Comparison of ENCODE assay signal across 9 cellular contexts in the genomic region with DNA sequence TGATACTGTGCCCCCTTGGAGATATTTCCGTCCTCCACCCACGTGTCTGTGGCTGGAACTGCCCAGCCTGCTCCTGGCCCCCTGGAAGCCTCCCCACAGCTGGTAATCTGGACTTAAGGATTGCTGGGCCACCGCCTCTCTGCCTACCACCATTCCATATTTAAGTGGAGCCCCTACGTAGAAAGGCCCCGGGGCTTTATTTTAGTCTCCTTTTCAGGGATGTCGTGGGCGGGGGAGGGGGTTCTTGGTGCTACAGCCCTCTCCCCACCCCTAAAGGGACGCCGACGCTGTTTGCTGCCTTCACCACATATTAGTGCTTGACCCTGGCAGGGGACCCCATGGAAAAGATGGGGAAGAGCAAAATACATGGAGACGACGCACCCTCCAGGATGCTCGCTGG. TPM values are rescaled to one million over a fixed set of nuclear protein-coding genes. Genes with fewer than 3 reads are reported as not detected.
DNase-seq lines count a peak whose midpoint lies in the region; ATAC-seq, FAIRE-seq and TF ChIP-seq lines count a peak whose summit lies in the region.
"Had no signal": no experiment of that assay in that cellular context is flagged by ENCODE, and none has a peak within 500 bp of the region (broad histone marks: within the 10 kb centered on the region; RNA-seq: fewer than 3 reads in every experiment).

No MANE protein-coding gene starts in this region.

- H3K9me3 ChIP-seq in heart left ventricle (no peaks in the 10 kb centered on the region), vagina (no peaks in the 10 kb centered on the region)

- peaks cover 28% of the 10 kb centered on the region for H3K4me1 Mint-ChIP-seq in dendritic cell treated with granulocyte-macrophage colony-stimulating factor and Interleukin-4, amounts not matched to agents 40 ng/mL and 50 ng/mL, for 4 days (ENCODE audit: low read depth)
- H3K4me1 Mint-ChIP-seq in naive B cell, result peaks cover 18 to 47% (median 31%) of the 10 kb centered on the region in 3 donors

- H3K4me3 ChIP-seq in heart left ventricle (peak overlapping the region in 9 of 12 donors; percentile 40 to 63 (median 49)), vagina (peak overlapping the region; percentile 35 to 38)

- peak in 1 of 4 donors; percentile 0 for ATAC-seq in heart left ventricle
- no peak for ATAC-seq in Right ventricle myocardium inferior
- no peak for ATAC-seq in naive B cell (ENCODE audit: low read depth in 2 of 2)
- no peak for ATAC-seq in HG02759 (IDR thresholded peaks at IDR 0.05; ENCODE audit: unreplicated experiment)

- no peaks in the 10 kb centered on the region for H3K9me3 Mint-ChIP-seq in dendritic cell treated with granulocyte-macrophage colony-stimulating factor and Interleukin-4, amounts not matched to agents 40 ng/mL and 50 ng/mL, for 4 days
- H3K9me3 Mint-ChIP-seq in naive B cell, result peaks cover 0 to 5% (median 0%) of the 10 kb centered on the region in 7 donors

- 15 to 27% (median 18%) methylated on average over 8 to 13 of the region's 13 CpGs for WGBS in heart left ventricle, 4 donors

- TF ChIP-seq CTCF in heart left ventricle (IDR thresholded peaks at IDR 0.05) (no peak), vagina (IDR thresholded peaks at IDR 0.05) (no peak)

- no peak for FAIRE-seq in GM12891 (lab: Jason Lieb, UNC)
- FAIRE-seq: colon had no signal

- TF ChIP-seq POLR2A in heart left ventricle (IDR thresholded peaks at IDR 0.05), result no peak
- TF ChIP-seq POLR2A in vagina (IDR thresholded peaks at IDR 0.05), result no peak
- TF ChIP-seq POLR2A in GM12891 (IDR thresholded peaks at IDR 0.05; ENCODE audit: low read depth, low read length), result no peak

- peaks cover 9% of the 10 kb centered on the region for H3K27me3 Mint-ChIP-seq in dendritic cell treated with granulocyte-macrophage colony-stimulating factor and Interleukin-4, amounts not matched to agents 40 ng/mL and 50 ng/mL, for 4 days
- no peaks in the 10 kb centered on the region for H3K27me3 Mint-ChIP-seq in naive B cell

- peak overlapping the region; percentile 80 for H3K4me3 Mint-ChIP-seq in dendritic cell treated with granulocyte-macrophage colony-stimulating factor and Interleukin-4, amounts not matched to agents 40 ng/mL and 50 ng/mL, for 4 days
- peak overlapping the region in 7 of 8 donors; percentile 25 to 84 (median 76) for H3K4me3 Mint-ChIP-seq in naive B cell

- H3K36me3 ChIP-seq in heart left ventricle, result peaks cover 0 to 57% (median 45%) of the 10 kb centered on the region in 9 donors
- peaks cover 0 to 53% of the 10 kb centered on the region in 2 donors for H3K36me3 ChIP-seq in vagina

- H3K27me3 ChIP-seq in heart left ventricle, result no peaks in the 10 kb centered on the region
- H3K27me3 ChIP-seq in vagina, result no peaks in the 10 kb centered on the region

- intact Hi-C loops in heart left ventricle (cut with DNase I) (loop anchor here in 8 of 10 donors (1.0 to 2.0 kb wide), 4 partner anchors 24 to 30 kb away; a partner anchor contains a TSS), Right ventricle myocardium inferior (cut with DNase I) (loop anchor here (1.0 kb wide), 2 partner anchors 12 to 29 kb away; a partner anchor contains a TSS), vagina (cut with DNase I) (loop anchor here (1.0 kb wide), 1 partner anchor 29 kb away; a partner anchor contains a TSS)
- intact Hi-C loops in dendritic cell treated with granulocyte-macrophage colony-stimulating factor and Interleukin-4, amounts not matched to agents 40 ng/mL and 50 ng/mL, for 4 days (cut with micrococcal nuclease), result loop anchor here (1.0 kb wide), 1 partner anchor 29 kb away; a partner anchor contains a TSS

- H3K27ac Mint-ChIP-seq in dendritic cell treated with granulocyte-macrophage colony-stimulating factor and Interleukin-4, amounts not matched to agents 40 ng/mL and 50 ng/mL, for 4 days, result peak overlapping the region; percentile 83
- H3K27ac Mint-ChIP-seq in naive B cell, result peak overlapping the region in 2 of 6 donors; percentile 18 to 70

- peak in 1 of 5 donors; percentile 40 for DNase-seq in heart left ventricle
- DNase-seq in Right ventricle myocardium inferior (ENCODE audit: missing footprints), result no peak
- DNase-seq in naive B cell, result no peak
- no peak for DNase-seq in vagina (ENCODE audit: extremely low spot score in 2 of 2)
- no peak for DNase-seq in GM12891 (ENCODE audit: insufficient read length, low spot score)
- no peak for DNase-seq in T1000 (lab: John Stamatoyannopoulos, UW)

- H3K4me1 ChIP-seq in heart left ventricle (peaks cover 0 to 49% (median 37%) of the 10 kb centered on the region in 12 donors), vagina (peaks cover 41% of the 10 kb centered on the region)

- H3K27ac ChIP-seq in heart left ventricle, result peak overlapping the region; percentile 75 to 99 (median 94)
- H3K27ac ChIP-seq in vagina, result peak overlapping the region; percentile 99

- peaks cover 18% of the 10 kb centered on the region for H3K36me3 Mint-ChIP-seq in dendritic cell treated with granulocyte-macrophage colony-stimulating factor and Interleukin-4, amounts not matched to agents 40 ng/mL and 50 ng/mL, for 4 days (ENCODE audit: low read depth)
- H3K36me3 Mint-ChIP-seq in naive B cell, result peaks cover 0 to 5% of the 10 kb centered on the region in 2 donors

TF ChIP-seq in GM12891, 5 proteins besides CTCF, POLR2A, EP300 and RAD21:
- no peak for TF ChIP-seq POLR2AphosphoS5 (IDR thresholded peaks at IDR 0.05; ENCODE audit: low read depth, low read length)
- TF ChIP-seq SPI1 (IDR thresholded peaks at IDR 0.05; ENCODE audit: low read depth, low read length), result no peak
- no peak for TF ChIP-seq TAF1 (IDR thresholded peaks at IDR 0.05; ENCODE audit: low read depth, low read length)
- TF ChIP-seq POU2F2 (IDR thresholded peaks at IDR 0.05; ENCODE audit: low read depth, low read length), result no peak
- TF ChIP-seq PAX5 (IDR thresholded peaks at IDR 0.05; ENCODE audit: insufficient read depth, low read length, severe bottlenecking), result no peak

RNA-seq across cellular contexts. Expression of a gene that starts 2.7 kb away (rescaled TPM):
- 100 to 1,000 TPM; 132 to 206 (median 171) TPM for total RNA-seq in heart left ventricle
- polyA plus RNA-seq in heart left ventricle, result 100 to 1,000 TPM; 242 to 259 TPM
- 172 TPM for total RNA-seq in Right ventricle myocardium inferior
- 100 to 1,000 TPM; 128 to 360 (median 285) TPM for polyA plus RNA-seq in naive B cell (ENCODE audit: low read depth in 6 of 6)
- 517 TPM for total RNA-seq in vagina
- polyA plus RNA-seq in GM12891 (2012; ENCODE audit: low read depth, missing spikeins), result 571 TPM

RNA-seq across cellular contexts. Expression of a gene that starts 29.4 kb away (rescaled TPM):
- total RNA-seq in heart left ventricle, result 100 to 1,000 TPM in 1 of 9 donors, 10 to 100 TPM in 8; 39.9 to 133 (median 45.1) TPM
- polyA plus RNA-seq in heart left ventricle, result 10 to 100 TPM; 30.6 to 52.7 TPM
- 60.5 TPM for total RNA-seq in Right ventricle myocardium inferior
- polyA plus RNA-seq in naive B cell (ENCODE audit: low read depth in 6 of 6), result not detected
- total RNA-seq in vagina, result 125 TPM
- polyA plus RNA-seq in GM12891 (2012; ENCODE audit: low read depth, missing spikeins), result 0.06 TPM

RNA-seq across cellular contexts. Expression of a gene that starts 35.9 kb away (rescaled TPM):
- total RNA-seq in heart left ventricle, result 1,000 to 10,000 TPM in 5 of 9 donors, 100 to 1,000 TPM in 4; 790 to 2,748 (median 1,081) TPM
- 1,000 to 10,000 TPM in 1 of 2 donors, 100 to 1,000 TPM in 1; 647 to 2,041 TPM for polyA plus RNA-seq in heart left ventricle
- 1,425 TPM for total RNA-seq in Right ventricle myocardium inferior
- 100 to 1,000 TPM in 3 of 6 donors, 10 to 100 TPM in 3; 68.2 to 131 (median 102) TPM for polyA plus RNA-seq in naive B cell (ENCODE audit: low read depth in 6 of 6)
- total RNA-seq in vagina, result 442 TPM
- polyA plus RNA-seq in GM12891 (2012; ENCODE audit: low read depth, missing spikeins), result 35.6 TPM
